In the genomic region with DNA sequence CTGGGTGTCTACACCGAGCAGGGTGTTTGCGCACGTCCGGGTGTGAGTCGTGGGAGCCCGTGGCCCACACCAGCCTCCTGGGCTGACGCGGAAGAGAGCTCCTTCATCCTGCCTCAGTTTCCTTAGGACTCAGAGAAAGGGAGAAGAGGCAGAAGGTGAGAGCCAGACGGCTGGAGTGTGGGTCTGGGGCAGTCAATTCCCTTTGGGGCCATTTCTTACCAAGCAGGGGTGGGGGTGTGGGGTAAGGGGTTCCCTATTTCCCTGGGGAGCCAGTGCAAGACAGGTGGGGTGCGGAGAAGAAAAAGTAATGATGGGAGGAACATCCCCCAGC, we compare ENCODE assay signal across 10 cellular contexts. TPM values are rescaled to one million over a fixed set of nuclear protein-coding genes. Genes with fewer than 3 reads are reported as not detected.
DNase-seq lines count a peak whose midpoint lies in the region; ATAC-seq and TF ChIP-seq lines count a peak whose summit lies in the region.
"Had no signal": no experiment of that assay in that cellular context is flagged by ENCODE, and none has a peak within 500 bp of the region (broad histone marks: within the 10 kb centered on the region; RNA-seq: fewer than 3 reads in every experiment).

No MANE protein-coding gene starts in this region.

- 30 to 37% methylated on average over 8 to 10 of the region's 10 CpGs for WGBS in endodermal cell (ENCODE audit: insufficient coverage in 1 of 2, insufficient read length in 1 of 2), 2 experiments

- H3K4me3 Mint-ChIP-seq in stimulated activated naive CD8-positive, alpha-beta T cell treated with anti-CD3 and anti-CD28 coated beads, Interleukin-15, Interleukin-2, amounts not matched to agents 100 ng/mL and 50 ng/mL, for 24 hours = peak overlapping the region; percentile 30
- H3K4me3 Mint-ChIP-seq in endodermal cell = peak overlapping the region; percentile 57
- peak overlapping the region; percentile 65 for H3K4me3 Mint-ChIP-seq in nephron progenitor cell

- H3K4me1 ChIP-seq in endodermal cell (ENCODE audit: control insufficient read depth, insufficient read depth, low read length) = no peaks in the 10 kb centered on the region

- peak overlapping the region; percentile 69 for H3K4me3 ChIP-seq in endodermal cell (ENCODE audit: low read length)

- H3K27ac Mint-ChIP-seq in stimulated activated naive CD8-positive, alpha-beta T cell treated with anti-CD3 and anti-CD28 coated beads, Interleukin-15, Interleukin-2, amounts not matched to agents 100 ng/mL and 50 ng/mL, for 24 hours = no peak overlapping the region
- H3K27ac Mint-ChIP-seq in endodermal cell = no peak overlapping the region
- no peak overlapping the region for H3K27ac Mint-ChIP-seq in nephron progenitor cell

- ATAC-seq in stimulated activated naive CD8-positive, alpha-beta T cell treated with anti-CD3 and anti-CD28 coated beads, Interleukin-15, Interleukin-2, amounts not matched to agents 100 U/mL and 50 U/mL, for 24 hours = no peak
- ATAC-seq in GM18505 (IDR thresholded peaks at IDR 0.05; ENCODE audit: unreplicated experiment) (no peak), GM19035 (IDR thresholded peaks at IDR 0.05; ENCODE audit: unreplicated experiment) (no peak)

- no peak overlapping the region for H3K27ac ChIP-seq in endodermal cell (ENCODE audit: low read depth, low read length)

- H3K9me3 ChIP-seq in endodermal cell (ENCODE audit: control insufficient read depth, low read length) = no peaks in the 10 kb centered on the region

- peaks cover 5% of the 10 kb centered on the region for H3K4me1 Mint-ChIP-seq in stimulated activated naive CD8-positive, alpha-beta T cell treated with anti-CD3 and anti-CD28 coated beads, Interleukin-15, Interleukin-2, amounts not matched to agents 100 ng/mL and 50 ng/mL, for 24 hours (ENCODE audit: low read depth)
- H3K4me1 Mint-ChIP-seq in endodermal cell = peaks cover 2% of the 10 kb centered on the region
- H3K4me1 Mint-ChIP-seq in nephron progenitor cell = no peaks in the 10 kb centered on the region

- H3K27me3 ChIP-seq in endodermal cell (ENCODE audit: control insufficient read depth, insufficient read depth, low read length, poor library complexity, severe bottlenecking) = peaks cover 81% of the 10 kb centered on the region

- no peak overlapping the region for H3K9ac ChIP-seq in endodermal cell (ENCODE audit: extremely low read depth, low read length, poor library complexity, severe bottlenecking)

- TF ChIP-seq CTCF in endodermal cell (conservative IDR thresholded peaks at IDR 0.05) (no peak), nephron progenitor cell (IDR thresholded peaks at IDR 0.05) (no peak)

- no peaks in the 10 kb centered on the region for H3K36me3 ChIP-seq in endodermal cell (ENCODE audit: control insufficient read depth, insufficient read depth, low read length)

- no peak for DNase-seq in stimulated activated naive CD8-positive, alpha-beta T cell treated with anti-CD3 and anti-CD28 coated beads, Interleukin-15, Interleukin-2, amounts not matched to agents 100 U/mL and 50 U/mL, for 24 hours
- no peak for DNase-seq in endodermal cell
- no peak for DNase-seq in nephron progenitor cell
- DNase-seq in NCI-H2081 treated with DMSO at 0.1 percent for 48 hours (lab: John Stamatoyannopoulos, UW) = no peak
- no peak for DNase-seq in stimulated activated CD4-positive, alpha-beta T cell treated with anti-CD3 and anti-CD28 coated beads, Interleukin-4, amount 100 ng/mL, for 4 hours
- DNase-seq: activated CD4-positive, alpha-beta T cell treated with anti-CD3 and anti-CD28 coated beads, Interleukin-2, amount 50 U/mL, for 1 hour had no signal

- H3K9me3 Mint-ChIP-seq in stimulated activated naive CD8-positive, alpha-beta T cell treated with anti-CD3 and anti-CD28 coated beads, Interleukin-15, Interleukin-2, amounts not matched to agents 100 ng/mL and 50 ng/mL, for 24 hours = no peaks in the 10 kb centered on the region
- no peaks in the 10 kb centered on the region for H3K9me3 Mint-ChIP-seq in endodermal cell
- no peaks in the 10 kb centered on the region for H3K9me3 Mint-ChIP-seq in nephron progenitor cell

- no peaks in the 10 kb centered on the region for H3K36me3 Mint-ChIP-seq in stimulated activated naive CD8-positive, alpha-beta T cell treated with anti-CD3 and anti-CD28 coated beads, Interleukin-15, Interleukin-2, amounts not matched to agents 100 ng/mL and 50 ng/mL, for 24 hours (ENCODE audit: low read depth)
- H3K36me3 Mint-ChIP-seq in endodermal cell (ENCODE audit: low read depth) (no peaks in the 10 kb centered on the region), nephron progenitor cell (ENCODE audit: low read depth) (no peaks in the 10 kb centered on the region)

- TF ChIP-seq POLR2A in GM18505 (IDR thresholded peaks at IDR 0.05; ENCODE audit: borderline replicate concordance, extremely low read depth, insufficient read depth, insufficient read length) = no peak

- H3K27me3 Mint-ChIP-seq in stimulated activated naive CD8-positive, alpha-beta T cell treated with anti-CD3 and anti-CD28 coated beads, Interleukin-15, Interleukin-2, amounts not matched to agents 100 ng/mL and 50 ng/mL, for 24 hours = peaks cover 46% of the 10 kb centered on the region
- H3K27me3 Mint-ChIP-seq in endodermal cell (ENCODE audit: insufficient read depth) (peaks cover 77% of the 10 kb centered on the region), nephron progenitor cell (ENCODE audit: low read depth, poor library complexity) (peaks cover 84% of the 10 kb centered on the region)

RNA-seq across cellular contexts. Expression of gene CA7, which starts 0.8 kb away (rescaled TPM):
- not detected for total RNA-seq in endodermal cell
- polyA plus RNA-seq in endodermal cell (2013, experiment 1 of 2) = 0.36 TPM
- not detected for polyA plus RNA-seq in endodermal cell (2013, experiment 2 of 2)
- total RNA-seq: mesenteric fat pad had no signal

RNA-seq across cellular contexts. Expression of gene NAE1, which starts 14.3 kb away (rescaled TPM):
- total RNA-seq in endodermal cell = 100 to 1,000 TPM; 129 to 166 TPM
- 141 TPM for polyA plus RNA-seq in endodermal cell (2013, experiment 1 of 2)
- polyA plus RNA-seq in endodermal cell (2013, experiment 2 of 2) = 140 TPM

RNA-seq across cellular contexts. Expression of gene PDP2, which starts 35.3 kb away (rescaled TPM):
- total RNA-seq in endodermal cell = 10 to 100 TPM; 23.1 to 31.5 TPM
- polyA plus RNA-seq in endodermal cell (2013, experiment 1 of 2) = 11.4 TPM
- polyA plus RNA-seq in endodermal cell (2013, experiment 2 of 2) = 12.5 TPM

RNA-seq across cellular contexts. Expression of gene TERB1, which starts 43.7 kb away (rescaled TPM):
- total RNA-seq in endodermal cell = not detected
- polyA plus RNA-seq in endodermal cell (2013, experiment 1 of 2) = not detected
- not detected for polyA plus RNA-seq in endodermal cell (2013, experiment 2 of 2)
- total RNA-seq: mesenteric fat pad had no signal
